In genomic region chr15:74724570-74725240, GRCh38 we compare ENCODE assay signal across 11 cellular contexts. TPM values are rescaled to one million over a fixed set of nuclear protein-coding genes. Genes with fewer than 3 reads are reported as not detected.
DNase-seq lines count a peak whose midpoint lies in the region; ATAC-seq, FAIRE-seq and TF ChIP-seq lines count a peak whose summit lies in the region.
"Had no signal": no experiment of that assay in that cellular context is flagged by ENCODE, and none has a peak within 500 bp of the region (broad histone marks: within the 10 kb centered on the region; RNA-seq: fewer than 3 reads in every experiment).

No MANE protein-coding gene starts in this region.

- H3K36me3 ChIP-seq in H1 (ENCODE audit: control insufficient read depth in 2 of 4, insufficient read depth in 4 of 4, low read length in 3 of 4) (no peaks in the 10 kb centered on the region), tibial nerve (no peaks in the 10 kb centered on the region)

- no peak overlapping the region for H3K56ac ChIP-seq in H1 (replicated peaks; ENCODE audit: insufficient read length, low read depth, low read length)

- CTCF ChIA-PET in activated naive CD4-positive, alpha-beta T cell treated with anti-CD3 and anti-CD28 coated beads for 36 hours (lab: Charles Lee) = interaction anchor here (1.5 to 1.6 kb wide), 3 partner anchors 10 to 103 kb away, joined by 6 to 13 read pairs (median 6); no protein-coding TSS in a partner anchor
- CTCF ChIA-PET in H1 (lab: Charles Lee; ENCODE audit: partially characterized antibody) = interaction anchor here (0.7 to 4.3 kb wide), 9 partner anchors 10 to 101 kb away, joined by 3 to 39 read pairs (median 3); partner anchors contain the start of gene EDC3

- no peak overlapping the region for H3K14ac ChIP-seq in H1 (ENCODE audit: insufficient read length)

- no peak for TF ChIP-seq RAD21 in H1 (IDR thresholded peaks at IDR 0.05 in 1 of 2, conservative IDR thresholded peaks at IDR 0.05 in 1 of 2; ENCODE audit: low read depth in 2 of 2, low read length in 2 of 2)

- peaks cover 11% of the 10 kb centered on the region for H3K4me1 Mint-ChIP-seq in activated naive CD4-positive, alpha-beta T cell treated with anti-CD3 and anti-CD28 coated beads for 36 hours (ENCODE audit: low read depth)
- peaks cover 11% of the 10 kb centered on the region for H3K4me1 Mint-ChIP-seq in T-helper 17 cell
- H3K4me1 Mint-ChIP-seq in stimulated activated effector memory CD8-positive, alpha-beta T cell treated with anti-CD3 and anti-CD28 coated beads, Interleukin-12 subunit alpha, Interleukin-12 subunit beta, amount 100 ng/mL, for 72 hours = peaks cover 23% of the 10 kb centered on the region

- ATAC-seq in T-helper 17 cell = no peak
- no peak for ATAC-seq in stimulated activated effector memory CD8-positive, alpha-beta T cell treated with anti-CD3 and anti-CD28 coated beads, Interleukin-12 subunit alpha, Interleukin-12 subunit beta, amount 100 ng/mL, for 72 hours

- peak overlapping the region; percentile 46; the same call in 1 of the 2 replicates for H2BK12ac ChIP-seq in H1 (ENCODE audit: low read depth, low read length)

- H2BK5ac ChIP-seq in H1 (ENCODE audit: low read depth, low read length) = no peak overlapping the region

- no peak overlapping the region for H2BK120ac ChIP-seq in H1 (replicated peaks; ENCODE audit: low read depth, low read length)

- no peak overlapping the region for H4K5ac ChIP-seq in H1 (ENCODE audit: insufficient read length, low read depth, low read length)

- no peaks in the 10 kb centered on the region for H4K20me1 ChIP-seq in H1 (replicated peaks in 1 of 2; ENCODE audit: control insufficient read depth in 1 of 2, insufficient read depth in 2 of 2, low read length in 2 of 2)

- H2BK20ac ChIP-seq in H1 (ENCODE audit: low read length) = peak overlapping the region; percentile 87; the same call in 1 of the 2 replicates

- H3K4me3 Mint-ChIP-seq in activated naive CD4-positive, alpha-beta T cell treated with anti-CD3 and anti-CD28 coated beads for 36 hours = peak overlapping the region; percentile 57
- H3K4me3 Mint-ChIP-seq in T-helper 17 cell = peak overlapping the region; percentile 90
- peak overlapping the region; percentile 72 for H3K4me3 Mint-ChIP-seq in stimulated activated effector memory CD8-positive, alpha-beta T cell treated with anti-CD3 and anti-CD28 coated beads, Interleukin-12 subunit alpha, Interleukin-12 subunit beta, amount 100 ng/mL, for 72 hours

- no peak overlapping the region for H2AK5ac ChIP-seq in H1 (ENCODE audit: low read depth, low read length)

- POLR2A ChIA-PET in H1 (lab: Charles Lee; ENCODE audit: partially characterized antibody) = interaction anchor here (0.7 to 5.5 kb wide), 12 partner anchors 13 to 91 kb away, joined by 3 to 46 read pairs (median 4); partner anchors contain the start of gene EDC3

- H2BK15ac ChIP-seq in H1 (ENCODE audit: low read length) = 0 out of 2 replicates have a peak overlapping the region, but pooled peaks have one; percentile 49

- TF ChIP-seq POLR2A in H1 (IDR thresholded peaks at IDR 0.05; ENCODE audit: control extremely low read depth in 1 of 2, low read depth in 2 of 2, low read length in 2 of 2) = no peak
- TF ChIP-seq POLR2A in tibial nerve (IDR thresholded peaks at IDR 0.05) = no peak

- peaks cover 11% of the 10 kb centered on the region; the same call in 1 of the 2 replicates for H3K23me2 ChIP-seq in H1 (ENCODE audit: low read depth, low read length)

- no peak overlapping the region for H2AFZ ChIP-seq in H1 (ENCODE audit: low read length)

- H3K9ac ChIP-seq in H1 (replicated peaks in 1 of 4; ENCODE audit: extremely low read depth in 1 of 4, low read depth in 3 of 4, low read length in 3 of 4) = no peak overlapping the region

- no peak overlapping the region for H4K8ac ChIP-seq in H1 (ENCODE audit: extremely low read depth, insufficient read depth, low read length)

- no peaks in the 10 kb centered on the region for H3K79me2 ChIP-seq in H1 (ENCODE audit: control insufficient read depth in 1 of 2, insufficient read depth in 2 of 2, low read length in 2 of 2)

- H3K27me3 ChIP-seq in H1 (replicated peaks in 1 of 4; ENCODE audit: control insufficient read depth in 3 of 4, extremely low read depth in 1 of 4, insufficient read depth in 3 of 4, low read length in 3 of 4) = peaks cover 11 to 31% (median 26%) of the 10 kb centered on the region in 4 experiments
- H3K27me3 ChIP-seq in tibial nerve = peaks cover 0 to 37% of the 10 kb centered on the region in 2 donors

- no peak overlapping the region for H4K91ac ChIP-seq in H1 (replicated peaks; ENCODE audit: insufficient read length, low read length)

- intact Hi-C loops in activated naive CD4-positive, alpha-beta T cell treated with anti-CD3 and anti-CD28 coated beads for 36 hours (cut with micrococcal nuclease) = no loop called here

- H3K79me1 ChIP-seq in H1 (ENCODE audit: low read depth, low read length) = no peaks in the 10 kb centered on the region

- no peak for TF ChIP-seq CTCF in H1 (IDR thresholded peaks at IDR 0.05; ENCODE audit: control extremely low read depth in 1 of 3, insufficient read depth in 1 of 3, low read depth in 1 of 3, low read length in 3 of 3)
- no peak for TF ChIP-seq CTCF in tibial nerve (IDR thresholded peaks at IDR 0.05)

- peak overlapping the region in 1 of 2 experiments; percentile 82; a peak in 1 of 4 replicates for H3K4me2 ChIP-seq in H1 (ENCODE audit: insufficient read depth in 1 of 2, low read depth in 2 of 2, low read length in 2 of 2)

- H3K9me3 Mint-ChIP-seq in activated naive CD4-positive, alpha-beta T cell treated with anti-CD3 and anti-CD28 coated beads for 36 hours = no peaks in the 10 kb centered on the region
- H3K9me3 Mint-ChIP-seq in stimulated activated effector memory CD8-positive, alpha-beta T cell treated with anti-CD3 and anti-CD28 coated beads, Interleukin-12 subunit alpha, Interleukin-12 subunit beta, amount 100 ng/mL, for 72 hours = no peaks in the 10 kb centered on the region

- H3K27ac ChIP-seq in H1 (ENCODE audit: low read depth, low read length) (no peak overlapping the region), tibial nerve (no peak overlapping the region)
- H3K27ac ChIP-seq: foreskin keratinocyte had no signal

- H3K36me3 Mint-ChIP-seq in activated naive CD4-positive, alpha-beta T cell treated with anti-CD3 and anti-CD28 coated beads for 36 hours (ENCODE audit: low read depth) = no peaks in the 10 kb centered on the region
- H3K36me3 Mint-ChIP-seq in T-helper 17 cell (ENCODE audit: low read depth) = peaks cover 2% of the 10 kb centered on the region
- no peaks in the 10 kb centered on the region for H3K36me3 Mint-ChIP-seq in stimulated activated effector memory CD8-positive, alpha-beta T cell treated with anti-CD3 and anti-CD28 coated beads, Interleukin-12 subunit alpha, Interleukin-12 subunit beta, amount 100 ng/mL, for 72 hours

- no peak overlapping the region for H3K18ac ChIP-seq in H1 (ENCODE audit: extremely low read depth, low read length)

- H3K4me3 ChIP-seq in H1 (ENCODE audit: extremely low read depth in 1 of 4, insufficient read depth in 2 of 4, low read depth in 3 of 4, low read length in 4 of 4) = no peak overlapping the region; a peak in 1 of 8 replicates
- no peak overlapping the region for H3K4me3 ChIP-seq in tibial nerve

- peaks cover 14% of the 10 kb centered on the region for H3K27me3 Mint-ChIP-seq in activated naive CD4-positive, alpha-beta T cell treated with anti-CD3 and anti-CD28 coated beads for 36 hours (ENCODE audit: low read depth)
- H3K27me3 Mint-ChIP-seq in T-helper 17 cell = peaks cover 5% of the 10 kb centered on the region

- no peak for DNase-seq in activated naive CD4-positive, alpha-beta T cell treated with anti-CD3 and anti-CD28 coated beads for 36 hours
- no peak for DNase-seq in activated naive CD4-positive, alpha-beta T cell treated with Interleukin-2 at 50 U/mL for 16 hours
- DNase-seq in T-helper 17 cell (no peak), H1 (ENCODE audit: low read depth in 1 of 2, low spot score in 2 of 2) (no peak), Kasumi-1 (lab: John Stamatoyannopoulos, UW) (no peak), tibial nerve (ENCODE audit: low spot score in 2 of 2) (no peak)
- DNase-seq in stimulated activated effector memory CD8-positive, alpha-beta T cell treated with anti-CD3 and anti-CD28 coated beads, Interleukin-12 subunit alpha, Interleukin-12 subunit beta, amount 100 ng/mL, for 72 hours (ENCODE audit: low spot score in 2 of 2) = no peak
- DNase-seq in activated CD4-positive, CD25-positive, alpha-beta regulatory T cell (lab: John Stamatoyannopoulos, UW) = no peak
- DNase-seq: effector CD8-positive, alpha-beta T cell had no signal

- no peak overlapping the region for H3K4ac ChIP-seq in H1 (replicated peaks; ENCODE audit: insufficient read length, low read depth, low read length)

- H3K23ac ChIP-seq in H1 (ENCODE audit: insufficient read length) = no peak overlapping the region

- H3K9me3 ChIP-seq in T-helper 17 cell (ENCODE audit: control insufficient read depth, low read length, poor library complexity, severe bottlenecking) = no peaks in the 10 kb centered on the region
- H3K9me3 ChIP-seq in H1 (ENCODE audit: insufficient read depth in 2 of 2, low read depth in 1 of 2, low read length in 1 of 2) = no peaks in the 10 kb centered on the region; a peak in 1 of 4 replicates
- H3K9me3 ChIP-seq in tibial nerve = no peaks in the 10 kb centered on the region

- H3K27ac Mint-ChIP-seq in activated naive CD4-positive, alpha-beta T cell treated with anti-CD3 and anti-CD28 coated beads for 36 hours = no peak overlapping the region
- no peak overlapping the region for H3K27ac Mint-ChIP-seq in T-helper 17 cell
- peak overlapping the region; percentile 88 for H3K27ac Mint-ChIP-seq in stimulated activated effector memory CD8-positive, alpha-beta T cell treated with anti-CD3 and anti-CD28 coated beads, Interleukin-12 subunit alpha, Interleukin-12 subunit beta, amount 100 ng/mL, for 72 hours

- TF ChIP-seq EP300 in H1 (IDR thresholded peaks at IDR 0.05; ENCODE audit: borderline replicate concordance in 1 of 2, low read depth in 2 of 2, low read length in 2 of 2) = no peak
- TF ChIP-seq EP300 in tibial nerve (IDR thresholded peaks at IDR 0.05) = no peak

- no peak for FAIRE-seq in H1 (lab: Jason Lieb, UNC)

- H3K4me1 ChIP-seq in H1 (replicated peaks in 1 of 4; ENCODE audit: control insufficient read depth in 3 of 4, insufficient read depth in 4 of 4, low read length in 3 of 4) (peaks cover 0 to 5% (median 0%) of the 10 kb centered on the region in 4 experiments; a peak in 3 of 7 replicates), tibial nerve (peaks cover 0 to 19% (median 15%) of the 10 kb centered on the region in 4 donors)
- H3K4me1 ChIP-seq: foreskin keratinocyte had no signal

RNA-seq across cellular contexts. Expression of gene CYP1A1, which starts 0.6 kb away (rescaled TPM):
- total RNA-seq in activated naive CD4-positive, alpha-beta T cell treated with anti-CD3 and anti-CD28 coated beads for 36 hours = under 1 TPM; 0.12 to 0.37 TPM
- total RNA-seq in T-helper 17 cell = under 1 TPM in 1 of 2 donors, not detected in 1; 0.13 TPM
- total RNA-seq in H1 (2021; fragmentation: NEBNext Ultra II Directional; extraction: Animal tissue kit (Norgen Biotek cat#: 25700)) = 0.11 and 0.35 TPM in 2 replicates
- polyA plus RNA-seq in H1 (2011; rRNA removed) = 0.22 and 0.32 TPM in 2 replicates
- polyA plus RNA-seq in H1 (2011; cell fraction: cytosol; rRNA removed) = 0.30 TPM
- polyA plus RNA-seq in H1 (2011; cell fraction: nucleus; rRNA removed) = 0.24 TPM
- 0.12 to 0.23 TPM (median 0.20 TPM) in 3 of 4 replicates, not detected in the other for polyA plus RNA-seq in H1 (2012, experiment 1 of 2)
- polyA plus RNA-seq in H1 (2012, experiment 2 of 2) = 0.10 TPM
- 0.41 TPM for polyA plus RNA-seq in H1 (2013, experiment 1 of 2)
- 0.22 TPM for polyA plus RNA-seq in H1 (2013, experiment 2 of 2)
- 0.13 and 0.17 TPM in 2 replicates for polyA minus RNA-seq in H1 (2011; rRNA and poly(A)+ RNA removed)
- polyA minus RNA-seq in H1 (2011; cell fraction: cytosol; rRNA and poly(A)+ RNA removed) = not detected
- polyA minus RNA-seq in H1 (2011; cell fraction: nucleus; rRNA and poly(A)+ RNA removed) = not detected
- total RNA-seq in tibial nerve = 1 to 10 TPM in 3 of 4 donors, under 1 TPM in 1; 0.44 to 5.1 (median 2.9) TPM

RNA-seq across cellular contexts. Expression of gene CYP1A2, which starts 23.9 kb away (rescaled TPM):
- total RNA-seq in activated naive CD4-positive, alpha-beta T cell treated with anti-CD3 and anti-CD28 coated beads for 36 hours = not detected
- not detected for total RNA-seq in T-helper 17 cell
- not detected in 2 replicates for total RNA-seq in H1 (2021; fragmentation: NEBNext Ultra II Directional; extraction: Animal tissue kit (Norgen Biotek cat#: 25700))
- polyA plus RNA-seq in H1 (2011; rRNA removed) = not detected in 2 replicates
- not detected for polyA plus RNA-seq in H1 (2011; cell fraction: cytosol; rRNA removed)
- not detected for polyA plus RNA-seq in H1 (2011; cell fraction: nucleus; rRNA removed)
- polyA plus RNA-seq in H1 (2012, experiment 1 of 2) = not detected in 4 replicates
- not detected for polyA plus RNA-seq in H1 (2012, experiment 2 of 2)
- polyA plus RNA-seq in H1 (2013, experiment 1 of 2) = 0.02 TPM
- not detected for polyA plus RNA-seq in H1 (2013, experiment 2 of 2)
- polyA minus RNA-seq in H1 (2011; rRNA and poly(A)+ RNA removed) = not detected in 2 replicates
- not detected for polyA minus RNA-seq in H1 (2011; cell fraction: cytosol; rRNA and poly(A)+ RNA removed)
- polyA minus RNA-seq in H1 (2011; cell fraction: nucleus; rRNA and poly(A)+ RNA removed) = not detected
- total RNA-seq in tibial nerve = not detected
- total RNA-seq: Right ventricle myocardium inferior had no signal
- polyA plus RNA-seq: foreskin keratinocyte had no signal

RNA-seq across cellular contexts. Expression of gene EDC3, which starts 28.9 kb away (rescaled TPM):
- 10 to 100 TPM; 33.8 to 37.8 TPM for total RNA-seq in activated naive CD4-positive, alpha-beta T cell treated with anti-CD3 and anti-CD28 coated beads for 36 hours
- 10 to 100 TPM; 18.1 to 24.0 TPM for total RNA-seq in T-helper 17 cell
- total RNA-seq in H1 (2021; fragmentation: NEBNext Ultra II Directional; extraction: Animal tissue kit (Norgen Biotek cat#: 25700)) = 49.1 and 50.8 TPM in 2 replicates
- 45.0 and 48.2 TPM in 2 replicates for polyA plus RNA-seq in H1 (2011; rRNA removed)
- 38.7 TPM for polyA plus RNA-seq in H1 (2011; cell fraction: cytosol; rRNA removed)
- polyA plus RNA-seq in H1 (2011; cell fraction: nucleus; rRNA removed) = 54.5 TPM
- polyA plus RNA-seq in H1 (2012, experiment 1 of 2) = 34.0 to 39.2 TPM (median 36.6 TPM) in 4 replicates
- 32.2 TPM for polyA plus RNA-seq in H1 (2012, experiment 2 of 2)
- 25.6 TPM for polyA plus RNA-seq in H1 (2013, experiment 1 of 2)
- 27.2 TPM for polyA plus RNA-seq in H1 (2013, experiment 2 of 2)
- 108 and 138 TPM in 2 replicates for polyA minus RNA-seq in H1 (2011; rRNA and poly(A)+ RNA removed)
- 39.6 TPM for polyA minus RNA-seq in H1 (2011; cell fraction: cytosol; rRNA and poly(A)+ RNA removed)
- polyA minus RNA-seq in H1 (2011; cell fraction: nucleus; rRNA and poly(A)+ RNA removed) = 57.2 TPM
- 10 to 100 TPM; 14.4 to 18.8 (median 17.2) TPM for total RNA-seq in tibial nerve

RNA-seq across cellular contexts. Expression of gene CSK, which starts 57.2 kb away (rescaled TPM):
- total RNA-seq in activated naive CD4-positive, alpha-beta T cell treated with anti-CD3 and anti-CD28 coated beads for 36 hours = 100 to 1,000 TPM; 272 to 282 TPM
- total RNA-seq in T-helper 17 cell (100 to 1,000 TPM; 188 to 208 TPM), tibial nerve (10 to 100 TPM; 14.9 to 56.4 (median 24.5) TPM)
- total RNA-seq in H1 (2021; fragmentation: NEBNext Ultra II Directional; extraction: Animal tissue kit (Norgen Biotek cat#: 25700)) = 50.2 and 51.7 TPM in 2 replicates
- 13.7 and 23.0 TPM in 2 replicates for polyA plus RNA-seq in H1 (2011; rRNA removed)
- polyA plus RNA-seq in H1 (2011; cell fraction: cytosol; rRNA removed) = 16.8 TPM
- 40.7 TPM for polyA plus RNA-seq in H1 (2011; cell fraction: nucleus; rRNA removed)
- polyA plus RNA-seq in H1 (2012, experiment 1 of 2) = 31.1 to 46.6 TPM (median 42.9 TPM) in 4 replicates
- 39.8 TPM for polyA plus RNA-seq in H1 (2012, experiment 2 of 2)
- polyA plus RNA-seq in H1 (2013, experiment 1 of 2) = 22.2 TPM
- 21.3 TPM for polyA plus RNA-seq in H1 (2013, experiment 2 of 2)
- polyA minus RNA-seq in H1 (2011; rRNA and poly(A)+ RNA removed) = 12.9 and 26.4 TPM in 2 replicates
- 21.8 TPM for polyA minus RNA-seq in H1 (2011; cell fraction: cytosol; rRNA and poly(A)+ RNA removed)
- 19.3 TPM for polyA minus RNA-seq in H1 (2011; cell fraction: nucleus; rRNA and poly(A)+ RNA removed)
